ENCODE assay signal across 8 cellular contexts in genomic region chr5:62143268-62144229, GRCh38.
DNase-seq lines count a peak whose midpoint lies in the region; TF ChIP-seq lines count a peak whose summit lies in the region.

No MANE protein-coding gene starts in this region.

- TF ChIP-seq CTCF in right atrium auricular region (IDR thresholded peaks at IDR 0.05) (peak; percentile 25 to 55), thyroid gland (IDR thresholded peaks at IDR 0.05) (peak in 4 of 6 experiments; percentile 13 to 44 (median 30))

- H3K9me3 ChIP-seq in right atrium auricular region (peaks cover 0 to 3% of the 10 kb centered on the region in 2 donors), thyroid gland (no peaks in the 10 kb centered on the region)

- intact Hi-C loops in cardiac septum (cut with DNase I) = no loop called here
- intact Hi-C loops in thyroid gland (cut with DNase I) = no loop called here

- WGBS in thyroid gland, 2 donors = 11% methylated on average over 13 of the region's 13 CpGs

- no peak overlapping the region for H3K4me3 ChIP-seq in right atrium auricular region
- H3K4me3 ChIP-seq in thyroid gland (replicated peaks in 1 of 3) = no peak overlapping the region

- TF ChIP-seq POLR2A in thyroid gland (IDR thresholded peaks at IDR 0.05) = no peak

- H3K27ac ChIP-seq in right atrium auricular region (no peak overlapping the region), thyroid gland (peak overlapping the region in 1 of 3 donors; percentile 51)

- H3K4me1 ChIP-seq in right atrium auricular region (no peaks in the 10 kb centered on the region), thyroid gland (peaks cover 13 to 17% of the 10 kb centered on the region in 2 donors)

- DNase-seq in right atrium auricular region (ENCODE audit: low spot score) (no peak), cardiac septum (ENCODE audit: low spot score) (no peak), RPMI8226 (peak; percentile 24), foreskin melanocyte (peak; percentile 26), thyroid gland (no peak), HPDE6-E6E7 (ENCODE audit: extremely low spot score) (no peak)
- DNase-seq in activated effector memory CD4-positive, alpha-beta T cell treated with anti-CD3 and anti-CD28 coated beads, Interleukin-2, amount 50 U/mL, for 16 hours = no peak
- DNase-seq in activated CD4-positive, alpha-beta T cell treated with anti-CD3 and anti-CD28 coated beads for 4 hours = no peak

- H3K36me3 ChIP-seq in right atrium auricular region (no peaks in the 10 kb centered on the region), thyroid gland (no peaks in the 10 kb centered on the region)

- H3K27me3 ChIP-seq in right atrium auricular region = no peaks in the 10 kb centered on the region
- no peaks in the 10 kb centered on the region for H3K27me3 ChIP-seq in thyroid gland

Comparison
In these comparisons a context has a peak if more than half of its experiments do, and no peak if none do; other contexts are left out.
1. DNase-seq: peak in RPMI8226 (single experiment) and foreskin melanocyte (single experiment); none in right atrium auricular region (single experiment), cardiac septum (single experiment), thyroid gland (0 of 2), activated effector memory CD4-positive, alpha-beta T cell treated with anti-CD3 and anti-CD28 coated beads, Interleukin-2, amount 50 U/mL, for 16 hours (single experiment), HPDE6-E6E7 (single experiment) and activated CD4-positive, alpha-beta T cell treated with anti-CD3 and anti-CD28 coated beads for 4 hours (0 of 2).